Comparison of ENCODE assay signal across 27 cellular contexts in genomic region chr10:29240991-29241660, GRCh38. TPM values are rescaled to one million over a fixed set of nuclear protein-coding genes. Genes with fewer than 3 reads are reported as not detected.
DNase-seq lines count a peak whose midpoint lies in the region; ATAC-seq and TF ChIP-seq lines count a peak whose summit lies in the region.
"Had no signal": no experiment of that assay in that cellular context is flagged by ENCODE, and none has a peak within 500 bp of the region (broad histone marks: within the 10 kb centered on the region; RNA-seq: fewer than 3 reads in every experiment).

No MANE protein-coding gene starts in this region.

- H3K9me3 Mint-ChIP-seq in osteocyte (ENCODE audit: unreplicated experiment), result no peaks in the 10 kb centered on the region
- no peaks in the 10 kb centered on the region for H3K9me3 Mint-ChIP-seq in activated CD8-positive, alpha-beta T cell treated with anti-CD3 and anti-CD28 coated beads for 36 hours
- H3K9me3 Mint-ChIP-seq: activated CD4-positive, alpha-beta memory T cell treated with anti-CD3 and anti-CD28 coated beads for 36 hours; WTC11 had no signal

- H3K4me1 Mint-ChIP-seq in osteocyte (ENCODE audit: unreplicated experiment), result no peaks in the 10 kb centered on the region
- no peaks in the 10 kb centered on the region for H3K4me1 Mint-ChIP-seq in activated CD8-positive, alpha-beta T cell treated with anti-CD3 and anti-CD28 coated beads for 36 hours (ENCODE audit: low read depth)

- H3K36me3 Mint-ChIP-seq in osteocyte (ENCODE audit: unreplicated experiment), result no peaks in the 10 kb centered on the region
- no peaks in the 10 kb centered on the region for H3K36me3 Mint-ChIP-seq in activated CD8-positive, alpha-beta T cell treated with anti-CD3 and anti-CD28 coated beads for 36 hours (ENCODE audit: low read depth)
- H3K36me3 Mint-ChIP-seq: activated CD4-positive, alpha-beta memory T cell treated with anti-CD3 and anti-CD28 coated beads for 36 hours; CD14-positive monocyte; WTC11 had no signal

- intact Hi-C loops in activated CD8-positive, alpha-beta T cell treated with anti-CD3 and anti-CD28 coated beads for 36 hours (cut with micrococcal nuclease), result no loop called here

- H3K27ac Mint-ChIP-seq in osteocyte (ENCODE audit: unreplicated experiment), result no peak overlapping the region
- H3K27ac Mint-ChIP-seq in activated CD8-positive, alpha-beta T cell treated with anti-CD3 and anti-CD28 coated beads for 36 hours, result no peak overlapping the region
- H3K27ac Mint-ChIP-seq: activated CD4-positive, alpha-beta memory T cell treated with anti-CD3 and anti-CD28 coated beads for 36 hours; WTC11 had no signal

- H3K4me3 Mint-ChIP-seq in osteocyte (ENCODE audit: unreplicated experiment), result no peak overlapping the region
- no peak overlapping the region for H3K4me3 Mint-ChIP-seq in activated CD8-positive, alpha-beta T cell treated with anti-CD3 and anti-CD28 coated beads for 36 hours
- H3K4me3 Mint-ChIP-seq: activated CD4-positive, alpha-beta memory T cell treated with anti-CD3 and anti-CD28 coated beads for 36 hours; CD14-positive monocyte; WTC11 had no signal

- H3K27me3 Mint-ChIP-seq in osteocyte (ENCODE audit: unreplicated experiment), result peaks cover 11% of the 10 kb centered on the region
- H3K27me3 Mint-ChIP-seq in activated CD8-positive, alpha-beta T cell treated with anti-CD3 and anti-CD28 coated beads for 36 hours, result peaks cover 3% of the 10 kb centered on the region

- CTCF ChIA-PET in activated CD8-positive, alpha-beta T cell treated with anti-CD3 and anti-CD28 coated beads for 36 hours (lab: Charles Lee), result interaction anchor here (0.6 kb wide), 1 partner anchor 164 kb away, joined by 3 read pairs; no protein-coding TSS in a partner anchor

- POLR2A ChIA-PET in activated CD8-positive, alpha-beta T cell treated with anti-CD3 and anti-CD28 coated beads for 36 hours (lab: Charles Lee), result no interaction called here

- no peak overlapping the region for H3K4me3 ChIP-seq in AG10803 (ENCODE audit: low read length)
- H3K4me3 ChIP-seq: A549, right atrium auricular region, SJSA1, suprapubic skin had no signal

- DNase-seq in AG10803 (ENCODE audit: low read depth) (peak; percentile 22), MV-4-11 (lab: John Stamatoyannopoulos, UW) (peak; percentile 35), fibroblast of peridontal ligament (ENCODE audit: extremely low read depth) (peak; percentile 79), osteocyte (ENCODE audit: extremely low spot score, unreplicated experiment) (peak; percentile 54)
- no peak for DNase-seq in activated CD8-positive, alpha-beta T cell treated with anti-CD3 and anti-CD28 coated beads for 36 hours
- DNase-seq: activated CD4-positive, alpha-beta memory T cell treated with anti-CD3 and anti-CD28 coated beads for 36 hours; activated naive CD4-positive, alpha-beta T cell treated with Interleukin-2 at 50 U/mL for 16 hours; activated T-cell treated with anti-CD3 and anti-CD28 coated beads for 4 hours; erythroblast; GDM1; GOT3; KG1; left cardiac atrium; NCI-H187; NCI-H2227 treated with DMSO at 0.1 percent for 48 hours; NCI-H774 had no signal

- TF ChIP-seq CTCF in AG10803 (conservative IDR thresholded peaks at IDR 0.05; ENCODE audit: low read length) (no peak), osteocyte (IDR thresholded peaks at IDR 0.05) (no peak)
- no peak for TF ChIP-seq CTCF in activated CD8-positive, alpha-beta T cell treated with anti-CD3 and anti-CD28 coated beads for 36 hours (IDR thresholded peaks at IDR 0.05)

- ATAC-seq in HG03025 (IDR thresholded peaks at IDR 0.05; ENCODE audit: low FRiP score, unreplicated experiment) (no peak), GM18519 (IDR thresholded peaks at IDR 0.05; ENCODE audit: low FRiP score, unreplicated experiment) (no peak), GM19463 (IDR thresholded peaks at IDR 0.05; ENCODE audit: unreplicated experiment) (no peak)
- ATAC-seq in activated CD8-positive, alpha-beta T cell treated with anti-CD3 and anti-CD28 coated beads for 36 hours, result no peak
- ATAC-seq: A549, WTC11 had no signal

RNA-seq across cellular contexts. Expression of gene LYZL1, which starts 47.7 kb away (rescaled TPM):
- not detected in 2 replicates for total RNA-seq in osteocyte
- total RNA-seq in activated CD8-positive, alpha-beta T cell treated with anti-CD3 and anti-CD28 coated beads for 36 hours, result not detected
- total RNA-seq: activated CD4-positive, alpha-beta memory T cell treated with anti-CD3 and anti-CD28 coated beads for 36 hours; glomerular endothelial cell; left cardiac atrium; mononuclear cell; right atrium auricular region; SJSA1; suprapubic skin; WTC11 had no signal
